In the genomic region with DNA sequence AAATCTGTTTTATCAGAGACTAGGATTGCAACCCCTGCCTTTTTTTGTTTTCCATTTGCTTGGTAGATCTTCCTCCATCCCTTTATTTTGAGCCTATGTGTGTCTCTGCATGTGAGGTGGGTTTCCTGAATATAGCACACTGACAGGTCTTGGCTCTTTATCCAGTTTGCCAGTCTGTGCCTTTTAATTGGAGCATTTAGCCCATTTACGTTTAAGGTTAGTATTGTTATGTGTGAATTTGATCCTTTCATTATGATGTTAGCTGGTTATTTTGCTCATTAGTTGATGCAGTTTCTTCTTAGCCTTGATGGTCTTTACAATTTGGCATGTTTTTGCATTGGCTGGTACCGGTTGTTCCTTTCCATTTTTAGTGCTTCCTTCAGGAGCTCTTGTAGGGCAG, we compare ENCODE assay signal across 21 cellular contexts. TPM values are rescaled to one million over a fixed set of nuclear protein-coding genes. Genes with fewer than 3 reads are reported as not detected.
"Had no signal": no experiment of that assay in that cellular context is flagged by ENCODE, and none has a peak within 500 bp of the region (broad histone marks: within the 10 kb centered on the region; RNA-seq: fewer than 3 reads in every experiment).

No MANE protein-coding gene starts in this region.

RNA-seq across cellular contexts. Expression of gene ALAS2, which starts 19.8 kb away (rescaled TPM):
- total RNA-seq: activated naive CD4-positive, alpha-beta T cell treated with anti-CD3 and anti-CD28 coated beads for 36 hours; activated naive CD4-positive, alpha-beta T cell treated with anti-CD3 and anti-CD28 coated beads, Interleukin-2, amount 50 U/mL, for 72 hours; activated naive CD8-positive, alpha-beta T cell treated with anti-CD3 and anti-CD28 coated beads for 36 hours; activated naive CD8-positive, alpha-beta T cell treated with anti-CD3 and anti-CD28 coated beads, Interleukin-2, amount 10 ng/mL, durations not matched to agents 7 days and 5 days; activated T-cell treated with anti-CD3 and anti-CD28 coated beads, Interleukin-2, amount 50 U/mL, for 4 hours; activated T-cell treated with anti-CD3 and anti-CD28 coated beads, Interleukin-2, amount 50 U/mL, for 72 hours; activated T-helper 1 cell treated with anti-CD3 and anti-CD28 coated beads, Interleukin-12 subunit alpha, Interleukin-12 subunit beta, Interleukin-2, Interleukin-4 antibody, amounts not matched to agents 30 ng/mL and 10 ng/mL and 1 ng/mL, durations not matched to agents 14 hours and 24 hours and 36 hours; activated T-helper 17 cell treated with anti-CD3 and anti-CD28 coated beads, Interleukin-2, amount 50 U/mL, for 72 hours; activated T-helper 2 cell treated with anti-CD3 and anti-CD28 coated beads, Interferon-gamma antibody, Interleukin-2, Interleukin-4, amounts not matched to agents 10 μg/mL and 5 μg/mL and 100 μg/mL, durations not matched to agents 14 hours and 24 hours and 36 hours; astrocyte; body of pancreas; bronchial epithelial cell; chondrocyte had no signal
- polyA plus RNA-seq: aorta had no signal

RNA-seq across cellular contexts. Expression of gene PAGE2B, which starts 24.2 kb away (rescaled TPM):
- total RNA-seq: activated T-helper 1 cell treated with anti-CD3 and anti-CD28 coated beads, Interleukin-12 subunit alpha, Interleukin-12 subunit beta, Interleukin-2, Interleukin-4 antibody, amounts not matched to agents 30 ng/mL and 10 ng/mL and 1 ng/mL, durations not matched to agents 14 hours and 24 hours and 36 hours; adrenal gland; aorta; ascending aorta; astrocyte; body of pancreas; breast epithelium; bronchial epithelial cell; cardiac muscle cell; cardiac septum; cerebellum; chondrocyte had no signal
- polyA plus RNA-seq: adipose tissue, adrenal gland, aorta had no signal

RNA-seq across cellular contexts. Expression of gene PAGE2, which starts 38.2 kb away (rescaled TPM):
- total RNA-seq: activated naive CD4-positive, alpha-beta T cell treated with anti-CD3 and anti-CD28 coated beads for 36 hours; activated naive CD8-positive, alpha-beta T cell treated with anti-CD3 and anti-CD28 coated beads for 36 hours; activated naive CD8-positive, alpha-beta T cell treated with anti-CD3 and anti-CD28 coated beads, Interleukin-2, amount 10 ng/mL, durations not matched to agents 7 days and 5 days; activated T-cell treated with anti-CD3 and anti-CD28 coated beads, Interleukin-2, amount 50 U/mL, for 4 hours; activated T-cell treated with anti-CD3 and anti-CD28 coated beads, Interleukin-2, amount 50 U/mL, for 72 hours; activated T-helper 1 cell treated with anti-CD3 and anti-CD28 coated beads, Interleukin-12 subunit alpha, Interleukin-12 subunit beta, Interleukin-2, Interleukin-4 antibody, amounts not matched to agents 30 ng/mL and 10 ng/mL and 1 ng/mL, durations not matched to agents 14 hours and 24 hours and 36 hours; activated T-helper 17 cell treated with anti-CD3 and anti-CD28 coated beads, Interleukin-2, amount 50 U/mL, for 72 hours; activated T-helper 2 cell treated with anti-CD3 and anti-CD28 coated beads, Interferon-gamma antibody, Interleukin-2, Interleukin-4, amounts not matched to agents 10 μg/mL and 5 μg/mL and 100 μg/mL, durations not matched to agents 14 hours and 24 hours and 36 hours; adrenal gland; aorta; ascending aorta; astrocyte; body of pancreas; breast epithelium; bronchial epithelial cell; cardiac muscle cell; cardiac septum; cerebellum; chondrocyte had no signal
- polyA plus RNA-seq: adipose tissue, adrenal gland, aorta, cardiac muscle cell had no signal

RNA-seq across cellular contexts. Expression of gene PFKFB1, which starts 56.6 kb away (rescaled TPM):
- total RNA-seq: ascending aorta had no signal
- polyA plus RNA-seq: aorta had no signal
